Comparison of ENCODE assay signal across 2 cellular contexts in genomic region chr22:17410576-17410975, GRCh38.
TF ChIP-seq lines count a peak whose summit lies in the region.

No MANE protein-coding gene starts in this region.

TF ChIP-seq in GM23338, 12 proteins besides CTCF, POLR2A, EP300 and RAD21 (continued from another document):
- TF ChIP-seq REST (IDR thresholded peaks at IDR 0.05; ENCODE audit: unreplicated experiment) (no peak), ZNF462 (CRISPR knock-in tag; IDR thresholded peaks at IDR 0.05) (no peak), EZH2 (IDR thresholded peaks at IDR 0.05; ENCODE audit: low read depth, unreplicated experiment) (no peak), NANOG (IDR thresholded peaks at IDR 0.05; ENCODE audit: borderline replicate concordance) (no peak), POLR2AphosphoS5 (IDR thresholded peaks at IDR 0.05; ENCODE audit: low read depth) (no peak), JUNB (IDR thresholded peaks at IDR 0.05; ENCODE audit: unreplicated experiment) (no peak), STAT1 (IDR thresholded peaks at IDR 0.05; ENCODE audit: unreplicated experiment) (no peak), EZH2phosphoT487 (IDR thresholded peaks at IDR 0.05; ENCODE audit: unreplicated experiment) (no peak)

TF ChIP-seq in WTC11, 78 proteins besides CTCF, POLR2A, EP300 and RAD21 (continued from another document):
- TF ChIP-seq ZSCAN18 (CRISPR knock-in tag; IDR thresholded peaks at IDR 0.05) (no peak), FOXP4 (CRISPR knock-in tag; IDR thresholded peaks at IDR 0.05) (no peak), RORB (CRISPR knock-in tag; IDR thresholded peaks at IDR 0.05) (no peak), HMGXB4 (CRISPR knock-in tag; IDR thresholded peaks at IDR 0.05) (no peak), ZNF317 (CRISPR knock-in tag; IDR thresholded peaks at IDR 0.05; ENCODE audit: borderline replicate concordance, low read depth) (no peak), GRHL2 (CRISPR knock-in tag; IDR thresholded peaks at IDR 0.05; ENCODE audit: insufficient replicate concordance, severe bottlenecking) (no peak), CBFB (CRISPR knock-in tag; IDR thresholded peaks at IDR 0.05; ENCODE audit: low read depth) (no peak)
